In genomic region chr19:38664503-38665211, GRCh38 we compare ENCODE assay signal across 10 cellular contexts. TPM values are rescaled to one million over a fixed set of nuclear protein-coding genes. Genes with fewer than 3 reads are reported as not detected.
A peak's percentile ranks its signal among the peaks of the same experiment; 100 is the strongest.
DNase-seq lines count a peak whose midpoint lies in the region; ATAC-seq and TF ChIP-seq lines count a peak whose summit lies in the region.
"Had no signal": no experiment of that assay in that cellular context is flagged by ENCODE, and none has a peak within 500 bp of the region (broad histone marks: within the 10 kb centered on the region; RNA-seq: fewer than 3 reads in every experiment).

No MANE protein-coding gene starts in this region.

- H3K9me3 Mint-ChIP-seq in Calu3 (ENCODE audit: low read depth, unreplicated experiment) (no peaks in the 10 kb centered on the region), osteocyte (ENCODE audit: unreplicated experiment) (no peaks in the 10 kb centered on the region)

- H3K4me1 ChIP-seq in OCI-LY3 (ENCODE audit: low read length) = peaks cover 13% of the 10 kb centered on the region
- H3K4me1 ChIP-seq in HAP-1 = peaks cover 29% of the 10 kb centered on the region

- peak overlapping the region; percentile 15; the same call in 1 of the 2 replicates for H3K4me2 ChIP-seq in OCI-LY3 (ENCODE audit: low read length)

- H3K36me3 Mint-ChIP-seq in Calu3 (ENCODE audit: insufficient read depth, unreplicated experiment) (peaks cover 98% of the 10 kb centered on the region), osteocyte (ENCODE audit: unreplicated experiment) (peaks cover 14% of the 10 kb centered on the region)

- H3K9me3 ChIP-seq in OCI-LY3 (ENCODE audit: insufficient read depth, low read length) (no peaks in the 10 kb centered on the region), HAP-1 (no peaks in the 10 kb centered on the region; the same call in 1 of the 2 replicates)
- H3K9me3 ChIP-seq: SJCRH30 had no signal

- TF ChIP-seq CTCF in Calu3 (IDR thresholded peaks at IDR 0.05; ENCODE audit: unreplicated experiment) (no peak), OCI-LY3 (IDR thresholded peaks at IDR 0.05; ENCODE audit: low read depth, low read length) (no peak), osteocyte (IDR thresholded peaks at IDR 0.05) (no peak)

- H3K36me3 ChIP-seq in OCI-LY3 (replicated peaks; ENCODE audit: low read depth, low read length) = peaks cover 24% of the 10 kb centered on the region
- peaks cover 12% of the 10 kb centered on the region for H3K36me3 ChIP-seq in HAP-1 (replicated peaks)

- no peak overlapping the region for H3K4me3 ChIP-seq in OCI-LY3 (ENCODE audit: low read length)
- H3K4me3 ChIP-seq in HAP-1 = no peak overlapping the region
- H3K4me3 ChIP-seq: SJCRH30 had no signal

- CTCF ChIA-PET in Calu3 (lab: Charles Lee) = interaction anchor here (1.4 kb wide), 1 partner anchor 29 kb away, joined by 5 read pairs; no protein-coding TSS in a partner anchor

- no peaks in the 10 kb centered on the region for H3K27me3 Mint-ChIP-seq in Calu3 (ENCODE audit: unreplicated experiment)
- no peaks in the 10 kb centered on the region for H3K27me3 Mint-ChIP-seq in osteocyte (ENCODE audit: unreplicated experiment)

- H3K27me3 ChIP-seq in OCI-LY3 (ENCODE audit: low read depth, low read length) = no peaks in the 10 kb centered on the region
- H3K27me3 ChIP-seq in HAP-1 (ENCODE audit: low read depth) = no peaks in the 10 kb centered on the region
- H3K27me3 ChIP-seq: SJCRH30 had no signal

- peaks cover 76% of the 10 kb centered on the region for H4K20me1 ChIP-seq in OCI-LY3 (ENCODE audit: insufficient read depth, low read length)

- DNase-seq in Calu3 (no peak), epithelial cell of prostate (ENCODE audit: low read depth, low spot score) (no peak), osteocyte (ENCODE audit: extremely low spot score, unreplicated experiment) (no peak), activated gamma-delta T cell treated with Interleukin-2 at 50 U/mL for 16 hours (no peak), HAP-1 (ENCODE audit: low spot score in 2 of 2) (no peak)
- no peak for DNase-seq in activated CD8-positive, alpha-beta memory T cell treated with anti-CD3 and anti-CD28 coated beads for 24 hours

- in situ Hi-C loops in HAP-1 (cut with MboI; ENCODE audit: low sequenced_read_pairs) = no loop called here

- peaks cover 98% of the 10 kb centered on the region for H3K79me2 ChIP-seq in OCI-LY3 (ENCODE audit: low read length)

- H2AFZ ChIP-seq in OCI-LY3 (ENCODE audit: low read depth, low read length) = no peak overlapping the region

- peaks cover 100% of the 10 kb centered on the region for H3K4me1 Mint-ChIP-seq in Calu3 (ENCODE audit: low read depth, unreplicated experiment)
- H3K4me1 Mint-ChIP-seq in osteocyte (ENCODE audit: unreplicated experiment) = peaks cover 97% of the 10 kb centered on the region

- no peak overlapping the region for H3K9ac ChIP-seq in OCI-LY3 (ENCODE audit: low read length)

- H3K27ac Mint-ChIP-seq in Calu3 (ENCODE audit: unreplicated experiment) = peak overlapping the region; percentile 100
- peak overlapping the region; percentile 98 for H3K27ac Mint-ChIP-seq in osteocyte (ENCODE audit: unreplicated experiment)

- ATAC-seq in HG03196 (IDR thresholded peaks at IDR 0.05; ENCODE audit: unreplicated experiment) = no peak

- H3K4me3 Mint-ChIP-seq in Calu3 (ENCODE audit: low read depth, unreplicated experiment) (peak overlapping the region; percentile 99), osteocyte (ENCODE audit: unreplicated experiment) (no peak overlapping the region)

- no peak overlapping the region for H3K27ac ChIP-seq in OCI-LY3 (ENCODE audit: low read length)
- peak overlapping the region; percentile 99 for H3K27ac ChIP-seq in epithelial cell of prostate
- H3K27ac ChIP-seq: SJCRH30 had no signal

- BruUV-seq in Calu3 (replicated peaks; lab: Mats Ljungman, UMichigan) = no TSS peak

- intact Hi-C loops in Calu3 (cut with micrococcal nuclease; ENCODE audit: unreplicated experiment) = no loop called here

RNA-seq across cellular contexts. Expression of gene ACTN4, which starts 17.2 kb away (rescaled TPM):
- total RNA-seq in Calu3 (2022) = 1,462 and 1,577 TPM in 2 replicates
- 525 and 560 TPM in 2 replicates for total RNA-seq in osteocyte

RNA-seq across cellular contexts. Expression of gene EIF3K, which starts 45.7 kb away (rescaled TPM):
- total RNA-seq in Calu3 (2022) (334 and 338 TPM in 2 replicates), osteocyte (258 and 262 TPM in 2 replicates)

RNA-seq across cellular contexts. Expression of gene MAP4K1, which starts 46.9 kb away (rescaled TPM):
- total RNA-seq in Calu3 (2022) = 1.2 TPM in 1 of 2 replicates, not detected in the other
- total RNA-seq in osteocyte = 2.1 and 3.1 TPM in 2 replicates
- total RNA-seq: glomerular endothelial cell had no signal
